ENCODE assay signal across 25 cellular contexts in the genomic region with DNA sequence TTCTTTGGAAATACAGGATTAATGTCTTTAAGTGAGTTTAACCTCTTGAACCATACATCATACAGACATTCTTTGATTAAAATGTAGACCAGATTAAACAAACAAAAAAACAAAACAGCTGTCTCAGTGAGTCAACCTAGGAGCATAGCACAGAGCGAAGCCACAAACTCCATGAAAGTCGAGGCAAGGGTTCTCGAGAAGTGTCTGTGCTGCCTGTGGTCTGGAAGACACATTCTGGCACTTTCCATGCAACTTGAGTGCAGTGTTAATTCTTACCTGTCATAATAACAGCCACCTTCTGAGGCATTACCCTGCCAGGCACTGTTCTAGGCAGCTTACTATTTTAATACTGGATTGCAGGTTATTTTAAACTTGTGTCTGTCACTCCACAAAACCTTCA.
DNase-seq lines count a peak whose midpoint lies in the region; ATAC-seq, FAIRE-seq and TF ChIP-seq lines count a peak whose summit lies in the region.
"Had no signal": no experiment of that assay in that cellular context is flagged by ENCODE, and none has a peak within 500 bp of the region (broad histone marks: within the 10 kb centered on the region; RNA-seq: fewer than 3 reads in every experiment).

No MANE protein-coding gene starts in this region.

- H2AFZ ChIP-seq in endothelial cell of umbilical vein (ENCODE audit: low read depth, low read length), result no peak overlapping the region

- peak; percentile 50 for FAIRE-seq in endothelial cell of umbilical vein (lab: Jason Lieb, UNC)
- FAIRE-seq: bronchial epithelial cell, GM12891 had no signal

- H3K9me3 ChIP-seq in CD4-positive, alpha-beta T cell (ENCODE audit: control insufficient read depth, low read length), result no peaks in the 10 kb centered on the region
- H3K9me3 ChIP-seq in endothelial cell of umbilical vein (replicated peaks; ENCODE audit: control insufficient read depth, insufficient read depth, low read length) (no peaks in the 10 kb centered on the region), ascending aorta (no peaks in the 10 kb centered on the region)
- H3K9me3 ChIP-seq: gastrocnemius medialis, spleen, tibial nerve had no signal

- H3K36me3 ChIP-seq in endothelial cell of umbilical vein (ENCODE audit: control insufficient read depth in 2 of 2, extremely low read depth in 1 of 2, insufficient read depth in 2 of 2, low read length in 2 of 2) (no peaks in the 10 kb centered on the region), ascending aorta (no peaks in the 10 kb centered on the region)
- H3K36me3 ChIP-seq: gastrocnemius medialis, spleen, tibial nerve had no signal

- no peaks in the 10 kb centered on the region for H3K9me1 ChIP-seq in endothelial cell of umbilical vein (replicated peaks; ENCODE audit: control insufficient read depth, extremely low read depth, insufficient read depth, low read length)

- H3K4me3 ChIP-seq in endothelial cell of umbilical vein (replicated peaks in 1 of 3; ENCODE audit: insufficient read depth in 1 of 3, low read depth in 1 of 3, low read length in 3 of 3), result no peak overlapping the region
- H3K4me3 ChIP-seq in ascending aorta, result no peak overlapping the region
- H3K4me3 ChIP-seq: dorsolateral prefrontal cortex, gastrocnemius medialis, spleen, tibial nerve had no signal

- H3K27ac ChIP-seq in CD4-positive, alpha-beta T cell (ENCODE audit: low read depth, low read length), result no peak overlapping the region
- H3K27ac ChIP-seq in endothelial cell of umbilical vein (ENCODE audit: insufficient read depth, low read depth, low read length), result no peak overlapping the region
- H3K27ac ChIP-seq in ascending aorta, result no peak overlapping the region
- H3K27ac ChIP-seq: dorsolateral prefrontal cortex, gastrocnemius medialis, RWPE1, spleen, tibial nerve had no signal

- no peaks in the 10 kb centered on the region for H3K27me3 Mint-ChIP-seq in CD4-positive, alpha-beta T cell
- no peaks in the 10 kb centered on the region for H3K27me3 Mint-ChIP-seq in WTC11 (ENCODE audit: low read depth)
- H3K27me3 Mint-ChIP-seq: activated naive CD4-positive, alpha-beta T cell treated with anti-CD3 and anti-CD28 coated beads, Interleukin-2, amount 50 U/mL, for 24 hours; T-cell had no signal

- H3K4me1 ChIP-seq in endothelial cell of umbilical vein (ENCODE audit: control insufficient read depth, extremely low read depth, insufficient read depth, low read length) (peaks cover 15% of the 10 kb centered on the region), ascending aorta (no peaks in the 10 kb centered on the region)
- H3K4me1 ChIP-seq: gastrocnemius medialis, spleen had no signal

- CTCF ChIA-PET in CD4-positive, alpha-beta T cell (lab: Charles Lee), result no interaction called here
- CTCF ChIA-PET in WTC11 (lab: Charles Lee) (interaction anchor here (0.6 kb wide), 1 partner anchor 258 kb away, joined by 3 read pairs; no protein-coding TSS in a partner anchor), endothelial cell of umbilical vein (lab: Charles Lee) (interaction anchor here (1.2 kb wide), 1 partner anchor 14 kb away, joined by 3 read pairs; no protein-coding TSS in a partner anchor)

- POLR2A ChIA-PET in CD4-positive, alpha-beta T cell (lab: Charles Lee), result no interaction called here
- POLR2A ChIA-PET in WTC11 (lab: Charles Lee), result no interaction called here
- POLR2A ChIA-PET in endothelial cell of umbilical vein (lab: Charles Lee), result no interaction called here

- no TSS peak for BruUV-seq in endothelial cell of umbilical vein (replicated peaks; lab: Mats Ljungman, UMichigan)

- H3K27ac Mint-ChIP-seq in CD4-positive, alpha-beta T cell, result no peak overlapping the region
- no peak overlapping the region for H3K27ac Mint-ChIP-seq in WTC11
- H3K27ac Mint-ChIP-seq: activated naive CD4-positive, alpha-beta T cell treated with anti-CD3 and anti-CD28 coated beads, Interleukin-2, amount 50 U/mL, for 24 hours; T-cell had no signal

- no peaks in the 10 kb centered on the region for H4K20me1 ChIP-seq in endothelial cell of umbilical vein (replicated peaks; ENCODE audit: control insufficient read depth, extremely low read depth, insufficient read depth, low read length)

- no peaks in the 10 kb centered on the region for H3K79me2 ChIP-seq in endothelial cell of umbilical vein (ENCODE audit: control insufficient read depth, insufficient read depth, low read length)

- DNase-seq in NCI-H82 (lab: John Stamatoyannopoulos, UW), result peak; percentile 6
- no peak for DNase-seq in NCI-H82 treated with DMSO at 0.1 percent for 48 hours (lab: John Stamatoyannopoulos, UW; ENCODE audit: unreplicated experiment)
- no peak for DNase-seq in CD4-positive, alpha-beta T cell
- no peak for DNase-seq in WTC11 (ENCODE audit: low spot score)
- no peak for DNase-seq in endothelial cell of umbilical vein (ENCODE audit: low read depth, low spot score)
- DNase-seq in ascending aorta (ENCODE audit: low spot score in 2 of 2), result no peak
- no peak for DNase-seq in NCI-H2107 treated with DMSO at 0.1 percent for 48 hours (lab: John Stamatoyannopoulos, UW; ENCODE audit: unreplicated experiment)
- no peak for DNase-seq in inferior parietal cortex (ENCODE audit: extremely low spot score)
- DNase-seq: dorsolateral prefrontal cortex; gastrocnemius medialis; GF-D8; KG1; left colon; midbrain; NCI-H1105 treated with DMSO at 0.1 percent for 48 hours; NCI-H226; NK-92 treated with Interleukin-12 subunit alpha and Interleukin-12 subunit beta, amount 100 ng/mL, for 24 hours; spleen had no signal

- no peaks in the 10 kb centered on the region for H3K4me1 Mint-ChIP-seq in CD4-positive, alpha-beta T cell (ENCODE audit: low read depth)
- peaks cover 26% of the 10 kb centered on the region for H3K4me1 Mint-ChIP-seq in WTC11
- H3K4me1 Mint-ChIP-seq: activated naive CD4-positive, alpha-beta T cell treated with anti-CD3 and anti-CD28 coated beads, Interleukin-2, amount 50 U/mL, for 24 hours; T-cell had no signal

- H3K9me3 Mint-ChIP-seq in CD4-positive, alpha-beta T cell, result no peaks in the 10 kb centered on the region
- H3K9me3 Mint-ChIP-seq in WTC11, result no peaks in the 10 kb centered on the region
- H3K9me3 Mint-ChIP-seq: T-cell had no signal

- no peaks in the 10 kb centered on the region for H3K36me3 Mint-ChIP-seq in CD4-positive, alpha-beta T cell (ENCODE audit: low read depth)
- no peaks in the 10 kb centered on the region for H3K36me3 Mint-ChIP-seq in WTC11
- H3K36me3 Mint-ChIP-seq: activated naive CD4-positive, alpha-beta T cell treated with anti-CD3 and anti-CD28 coated beads, Interleukin-2, amount 50 U/mL, for 24 hours; T-cell had no signal

- intact Hi-C loops in CD4-positive, alpha-beta T cell (cut with DNase I, micrococcal nuclease), result no loop called here
- intact Hi-C loops in endothelial cell of umbilical vein (cut with micrococcal nuclease) (no loop called here), ascending aorta (cut with DNase I) (no loop called here)

- dilution Hi-C loops in endothelial cell of umbilical vein (cut with MboI; ENCODE audit: extremely low pct_ligation_motif_present, low sequenced_read_pairs), result no loop called here

- no peak overlapping the region for H3K4me2 ChIP-seq in endothelial cell of umbilical vein (ENCODE audit: insufficient read depth, low read length)

- H3K9ac ChIP-seq in endothelial cell of umbilical vein (replicated peaks; ENCODE audit: extremely low read depth, insufficient read depth, low read length), result no peak overlapping the region

- no peak for TF ChIP-seq POLR2A in endothelial cell of umbilical vein (IDR thresholded peaks at IDR 0.05; ENCODE audit: low read depth, low read length)

- no peak overlapping the region for H3K4me3 Mint-ChIP-seq in CD4-positive, alpha-beta T cell
- no peak overlapping the region for H3K4me3 Mint-ChIP-seq in WTC11
- H3K4me3 Mint-ChIP-seq: activated naive CD4-positive, alpha-beta T cell treated with anti-CD3 and anti-CD28 coated beads, Interleukin-2, amount 50 U/mL, for 24 hours; neural crest cell; T-cell had no signal

- no peaks in the 10 kb centered on the region for H3K27me3 ChIP-seq in CD4-positive, alpha-beta T cell (ENCODE audit: control insufficient read depth, insufficient read depth, low read length)
- H3K27me3 ChIP-seq in endothelial cell of umbilical vein (ENCODE audit: control insufficient read depth in 2 of 2, insufficient read depth in 2 of 2, low read length in 2 of 2) (no peaks in the 10 kb centered on the region), ascending aorta (no peaks in the 10 kb centered on the region)
- H3K27me3 ChIP-seq: gastrocnemius medialis, spleen, tibial nerve had no signal

- peak; percentile 21 for ATAC-seq in CD4-positive, alpha-beta T cell (ENCODE audit: poor library complexity)
- peak; percentile 57 for ATAC-seq in WTC11
- ATAC-seq: gastrocnemius medialis, left colon, T-cell had no signal

- no peak for TF ChIP-seq CTCF in CD4-positive, alpha-beta T cell (IDR thresholded peaks at IDR 0.05)
- no peak for TF ChIP-seq CTCF in WTC11 (IDR thresholded peaks at IDR 0.05)
- TF ChIP-seq CTCF in endothelial cell of umbilical vein (IDR thresholded peaks at IDR 0.05; ENCODE audit: extremely low read depth in 1 of 2, insufficient read depth in 1 of 2, low read depth in 1 of 2, low read length in 2 of 2), result no peak
- TF ChIP-seq CTCF in ascending aorta (IDR thresholded peaks at IDR 0.05), result no peak

TF ChIP-seq in WTC11, 78 proteins besides CTCF, POLR2A, EP300 and RAD21 (continues in another document):
- TF ChIP-seq NR2C2 (CRISPR knock-in tag; IDR thresholded peaks at IDR 0.05) (no peak), NFYB (CRISPR knock-in tag; conservative IDR thresholded peaks at IDR 0.05; ENCODE audit: low read depth) (no peak), CDX4 (CRISPR knock-in tag; IDR thresholded peaks at IDR 0.05; ENCODE audit: borderline replicate concordance) (no peak), PRRX2 (CRISPR knock-in tag; IDR thresholded peaks at IDR 0.05) (no peak), EMX1 (CRISPR knock-in tag; IDR thresholded peaks at IDR 0.05) (no peak)

TF ChIP-seq in endothelial cell of umbilical vein, 7 proteins besides CTCF, POLR2A, EP300 and RAD21:
- TF ChIP-seq GATA2 (IDR thresholded peaks at IDR 0.05; ENCODE audit: insufficient read depth, insufficient read length, low read depth, low read length) (no peak), FOS (IDR thresholded peaks at IDR 0.05; ENCODE audit: borderline replicate concordance, insufficient read depth, low read length) (no peak), POLR2AphosphoS5 (IDR thresholded peaks at IDR 0.05; ENCODE audit: insufficient read depth, low read depth, low read length) (no peak), MYC (IDR thresholded peaks at IDR 0.05; ENCODE audit: low read depth, low read length) (no peak), EZH2 (IDR thresholded peaks at IDR 0.05; ENCODE audit: borderline replicate concordance, low read depth, low read length, severe bottlenecking) (no peak), JUN (IDR thresholded peaks at IDR 0.05; ENCODE audit: borderline replicate concordance, insufficient read depth, insufficient read length, low read depth) (no peak)
- TF ChIP-seq, protein P1, sequence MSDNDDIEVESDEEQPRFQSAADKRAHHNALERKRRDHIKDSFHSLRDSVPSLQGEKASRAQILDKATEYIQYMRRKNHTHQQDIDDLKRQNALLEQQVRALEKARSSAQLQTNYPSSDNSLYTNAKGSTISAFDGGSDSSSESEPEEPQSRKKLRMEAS (IDR thresholded peaks at IDR 0.05; ENCODE audit: insufficient read depth, insufficient read length), result no peak
